Comparison of ENCODE assay signal across 8 cellular contexts in the genomic region with DNA sequence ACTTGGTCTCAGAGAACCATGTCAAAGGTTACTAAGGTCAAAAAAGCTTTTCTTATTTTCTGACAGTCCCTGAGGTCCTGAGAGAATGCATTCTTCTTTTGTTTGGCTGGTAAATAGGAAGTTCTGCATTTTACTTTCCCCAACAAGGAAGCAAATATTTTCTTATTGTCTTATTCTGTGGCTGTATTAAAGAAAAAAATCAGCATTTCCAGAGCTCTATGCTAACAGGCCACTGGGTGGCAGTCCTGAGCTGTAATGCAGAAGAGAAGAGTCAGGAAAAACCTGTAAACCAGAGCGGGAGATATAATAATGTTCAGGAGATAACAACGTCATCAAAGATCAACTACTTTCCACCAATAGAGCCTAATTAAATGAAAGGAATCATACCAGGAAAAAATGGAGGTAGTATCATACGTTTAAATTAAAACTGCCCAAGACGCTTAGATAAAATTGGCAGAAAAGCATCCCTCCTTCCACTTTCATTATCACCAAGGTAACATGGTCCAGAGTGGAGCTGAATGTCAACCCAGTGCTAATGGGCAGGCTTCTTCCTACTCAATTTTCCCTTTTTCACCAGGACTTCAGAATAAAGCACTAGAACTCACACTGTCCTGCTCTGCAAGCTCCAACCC. TPM values are rescaled to one million over a fixed set of nuclear protein-coding genes. Genes with fewer than 3 reads are reported as not detected.
DNase-seq lines count a peak whose midpoint lies in the region; ATAC-seq lines count a peak whose summit lies in the region.

No MANE protein-coding gene starts in this region.

- H3K27ac ChIP-seq in skeletal muscle tissue (ENCODE audit: low read depth, low read length), result no peak overlapping the region

- H3K9me3 ChIP-seq in skeletal muscle tissue (ENCODE audit: control insufficient read depth in 3 of 3, low read length in 3 of 3), result no peaks in the 10 kb centered on the region

- no peaks in the 10 kb centered on the region for H3K36me3 ChIP-seq in skeletal muscle tissue (ENCODE audit: control insufficient read depth in 3 of 3, insufficient read depth in 3 of 3, low read length in 3 of 3)

- intact Hi-C loops in Right ventricle myocardium inferior (cut with DNase I), result loop anchor here (5.0 to 10.0 kb wide), 4 partner anchors 54 to 491 kb away; partner anchors contain the start of gene CARMIL1
- intact Hi-C loops in cardiac septum (cut with DNase I), result loop anchor here (5.0 kb wide), 3 partner anchors 86 to 379 kb away; no protein-coding TSS in a partner anchor

- peak; percentile 67 for ATAC-seq in Right ventricle myocardium inferior
- ATAC-seq in GM18858 (IDR thresholded peaks at IDR 0.05; ENCODE audit: unreplicated experiment), result no peak

- H3K4me1 ChIP-seq in skeletal muscle tissue (ENCODE audit: control insufficient read depth in 3 of 3, insufficient read depth in 3 of 3, low read length in 3 of 3), result peaks cover 0 to 7% (median 4%) of the 10 kb centered on the region in 3 donors

- no peaks in the 10 kb centered on the region for H3K27me3 ChIP-seq in skeletal muscle tissue (ENCODE audit: control insufficient read depth in 3 of 3, insufficient read depth in 3 of 3, low read length in 3 of 3)

- no peak overlapping the region for H3K9ac ChIP-seq in skeletal muscle tissue (ENCODE audit: low read depth in 1 of 3, low read length in 3 of 3)

- DNase-seq in Right ventricle myocardium inferior (ENCODE audit: missing footprints) (peak; percentile 70), cardiac septum (ENCODE audit: low spot score) (no peak), NCI-H146 treated with DMSO at 0.1 percent for 48 hours (lab: John Stamatoyannopoulos, UW; ENCODE audit: unreplicated experiment) (peak; percentile 82), T-helper 2 cell (peak; percentile 9 to 70 (median 41)), amygdala (lab: John Stamatoyannopoulos, UW) (peak in 30 of 56 donors; percentile 1 to 70 (median 13)), hepatic stellate cell (ENCODE audit: low spot score) (peak; percentile 51)

- H3K4me3 ChIP-seq in skeletal muscle tissue (ENCODE audit: low read length in 3 of 3), result peak overlapping the region in 2 of 3 donors; percentile 48 to 62

RNA-seq across cellular contexts. Expression of gene CARMIL1, which starts 55.6 kb away (rescaled TPM):
- total RNA-seq in Right ventricle myocardium inferior (5.4 TPM), cardiac septum (7.5 TPM), skeletal muscle tissue (4.7 TPM)
